ENCODE assay signal across 24 cellular contexts in genomic region chr11:46376258-46377050, GRCh38. TPM values are rescaled to one million over a fixed set of nuclear protein-coding genes. Genes with fewer than 3 reads are reported as not detected.
A peak's percentile ranks its signal among the peaks of the same experiment; 100 is the strongest.
DNase-seq lines count a peak whose midpoint lies in the region; ATAC-seq, FAIRE-seq and TF ChIP-seq lines count a peak whose summit lies in the region.
"Had no signal": no experiment of that assay in that cellular context is flagged by ENCODE, and none has a peak within 500 bp of the region (broad histone marks: within the 10 kb centered on the region; RNA-seq: fewer than 3 reads in every experiment).

No MANE protein-coding gene starts in this region.

- H3K4me1 ChIP-seq in kidney (ENCODE audit: control insufficient read depth in 1 of 2, insufficient read depth in 1 of 2, low read depth in 1 of 2, low read length in 2 of 2) (no peaks in the 10 kb centered on the region), neutrophil (ENCODE audit: control insufficient read depth in 1 of 2, insufficient read depth in 1 of 2, low read depth in 1 of 2, low read length in 1 of 2) (peaks cover 20 to 41% of the 10 kb centered on the region in 2 experiments), PC-3 (ENCODE audit: insufficient read depth, low read length) (no peaks in the 10 kb centered on the region), left ventricle myocardium inferior (peaks cover 16% of the 10 kb centered on the region)
- H3K4me1 ChIP-seq: A549 had no signal

- no peaks in the 10 kb centered on the region for H4K20me1 ChIP-seq in PC-3 (ENCODE audit: low read length)

- H3K9me3 ChIP-seq in kidney (ENCODE audit: control insufficient read depth in 1 of 2, low read length in 2 of 2), result no peaks in the 10 kb centered on the region
- H3K9me3 ChIP-seq in neutrophil, result peaks cover 6% of the 10 kb centered on the region
- H3K9me3 ChIP-seq in PC-3 (ENCODE audit: low read length), result no peaks in the 10 kb centered on the region
- no peaks in the 10 kb centered on the region for H3K9me3 ChIP-seq in left ventricle myocardium inferior (replicated peaks)
- H3K9me3 ChIP-seq: A549 had no signal

- peaks cover 9 to 14% of the 10 kb centered on the region in 2 donors for H3K36me3 ChIP-seq in kidney (ENCODE audit: control insufficient read depth in 1 of 2, insufficient read depth in 2 of 2, low read length in 2 of 2)
- peaks cover 81% of the 10 kb centered on the region for H3K36me3 ChIP-seq in neutrophil
- H3K36me3 ChIP-seq in PC-3 (ENCODE audit: low read depth, low read length), result no peaks in the 10 kb centered on the region; the same call in none of the 2 replicates
- peaks cover 67% of the 10 kb centered on the region for H3K36me3 ChIP-seq in left ventricle myocardium inferior

- no peak overlapping the region for H3K9ac ChIP-seq in kidney (ENCODE audit: low read length in 2 of 2)
- H3K9ac ChIP-seq in PC-3 (ENCODE audit: low read length), result no peak overlapping the region
- H3K9ac ChIP-seq: GM23248 had no signal

- no peak for FAIRE-seq in kidney (lab: Jason Lieb, UNC)
- FAIRE-seq: A549, GM12892, GM19239, H1 had no signal

- POLR2A ChIA-PET in RWPE1 (lab: Yijun Ruan, JAX; ENCODE audit: low non-redundant PET) (no interaction called here), PC-3 (lab: Charles Lee; ENCODE audit: unreplicated experiment) (interaction anchor here (0.6 kb wide), 1 partner anchor 103 kb away, joined by 4 read pairs; no protein-coding TSS in a partner anchor)

- TF ChIP-seq CTCF in RWPE1 (conservative IDR thresholded peaks at IDR 0.05; ENCODE audit: low read depth) (no peak), chondrocyte (IDR thresholded peaks at IDR 0.05) (no peak), kidney (IDR thresholded peaks at IDR 0.05; ENCODE audit: borderline replicate concordance, extremely low read depth, insufficient read depth) (no peak), neutrophil (IDR thresholded peaks at IDR 0.05) (no peak), PC-3 (conservative IDR thresholded peaks at IDR 0.05; ENCODE audit: low read depth, low read length) (no peak), left ventricle myocardium inferior (IDR thresholded peaks at IDR 0.05; ENCODE audit: borderline replicate concordance) (no peak)

- no TSS peak for BruUV-seq in PC-3 (replicated peaks; lab: Mats Ljungman, UMichigan)

- no peaks in the 10 kb centered on the region for H3K27me3 Mint-ChIP-seq in chondrocyte (ENCODE audit: low read depth)

- H3K27me3 ChIP-seq in neutrophil (peaks cover 9% of the 10 kb centered on the region), PC-3 (ENCODE audit: low read length) (no peaks in the 10 kb centered on the region), left ventricle myocardium inferior (ENCODE audit: low read depth) (no peaks in the 10 kb centered on the region)

- DNase-seq in RWPE1 (ENCODE audit: low spot score) (no peak), chondrocyte (ENCODE audit: low spot score) (no peak), kidney (peak; percentile 64), PC-3 (no peak), anterior cingulate cortex (lab: John Stamatoyannopoulos, UW) (no peak), NCI-H2171 (lab: John Stamatoyannopoulos, UW) (no peak), left ventricle myocardium inferior (no peak)
- DNase-seq: 8988T; ACHN; C1 segment of cervical spinal cord; Calu3; CD4-positive, alpha-beta memory T cell; COR-L47; DMS53; DMS79 treated with DMSO at 0.1 percent for 48 hours; GM23248; H7; HCEC 1CT had no signal

- peak overlapping the region; percentile 63 for H3K27ac Mint-ChIP-seq in chondrocyte (ENCODE audit: unreplicated experiment)

- no peak overlapping the region for H3K4me3 Mint-ChIP-seq in chondrocyte (ENCODE audit: unreplicated experiment)
- H3K4me3 Mint-ChIP-seq: CD4-positive, alpha-beta memory T cell had no signal

- H3K79me2 ChIP-seq in PC-3 (ENCODE audit: low read length), result no peaks in the 10 kb centered on the region

- H3K27ac ChIP-seq in RWPE1 (peak overlapping the region; percentile 35), kidney (ENCODE audit: low read depth in 2 of 2, low read length in 2 of 2) (no peak overlapping the region), neutrophil (peak overlapping the region; percentile 27), PC-3 (ENCODE audit: low read length) (no peak overlapping the region), left ventricle myocardium inferior (replicated peaks) (no peak overlapping the region)
- H3K27ac ChIP-seq: A549, GM23248 had no signal

- no peaks in the 10 kb centered on the region for H3K9me2 ChIP-seq in PC-3 (replicated peaks; ENCODE audit: low read length)

- H3K4me1 Mint-ChIP-seq in chondrocyte (ENCODE audit: low read depth), result no peaks in the 10 kb centered on the region

- no peak for ATAC-seq in PC-3
- ATAC-seq: A549 had no signal

- CTCF ChIA-PET in RWPE1 (lab: Yijun Ruan, JAX), result interaction anchor here (0.6 kb wide), 3 partner anchors 15 to 47 kb away, joined by 3 to 5 read pairs (median 3); partner anchors contain the start of gene CHRM4
- CTCF ChIA-PET in PC-3 (lab: Charles Lee), result no interaction called here

- peaks cover 15% of the 10 kb centered on the region for H3K36me3 Mint-ChIP-seq in chondrocyte (ENCODE audit: low read depth)

- no peaks in the 10 kb centered on the region for H3K9me3 Mint-ChIP-seq in chondrocyte (ENCODE audit: low read depth)

- H3K4me2 ChIP-seq in PC-3 (ENCODE audit: low read length), result no peak overlapping the region
- H3K4me2 ChIP-seq: A549 had no signal

- no peak overlapping the region for H2AFZ ChIP-seq in PC-3 (ENCODE audit: low read length)
- H2AFZ ChIP-seq: GM23248 had no signal

- H3F3A ChIP-seq in PC-3 (ENCODE audit: low read length, unreplicated experiment), result no peaks in the 10 kb centered on the region

- no peak overlapping the region for H3K4me3 ChIP-seq in kidney (ENCODE audit: low read length in 2 of 2)
- H3K4me3 ChIP-seq in neutrophil (ENCODE audit: low read depth in 1 of 2, low read length in 1 of 2), result no peak overlapping the region
- H3K4me3 ChIP-seq in PC-3 (ENCODE audit: low read length), result no peak overlapping the region
- H3K4me3 ChIP-seq in left ventricle myocardium inferior, result no peak overlapping the region
- H3K4me3 ChIP-seq: A549, GM23248 had no signal

- intact Hi-C loops in kidney (cut with DNase I), result no loop called here
- intact Hi-C loops in PC-3 (cut with micrococcal nuclease), result no loop called here
- intact Hi-C loops in left ventricle myocardium inferior (cut with micrococcal nuclease), result no loop called here

RNA-seq across cellular contexts. Expression of gene MDK, which starts 5.0 kb away (rescaled TPM):
- 49.9 to 127 TPM (median 124 TPM) in 3 replicates for total RNA-seq in chondrocyte
- 38.3 TPM for total RNA-seq in kidney
- 26.3 TPM for polyA plus RNA-seq in kidney (ENCODE audit: insufficient read depth, low read depth, low replicate concordance)
- total RNA-seq in PC-3 (2014; rRNA removed), result 184 and 232 TPM in 2 replicates
- 5.4 TPM for total RNA-seq in left ventricle myocardium inferior
- polyA plus RNA-seq: CD4-positive, alpha-beta memory T cell had no signal

RNA-seq across cellular contexts. Expression of gene CHRM4, which starts 15.1 kb away (rescaled TPM):
- 0.38 to 0.42 TPM in 2 of 3 replicates, not detected in the other for total RNA-seq in chondrocyte
- total RNA-seq in kidney, result 0.16 TPM
- not detected for polyA plus RNA-seq in kidney (ENCODE audit: insufficient read depth, low read depth, low replicate concordance)
- total RNA-seq in PC-3 (2014; rRNA removed), result not detected in 2 replicates
- total RNA-seq in left ventricle myocardium inferior, result not detected
- total RNA-seq: Calu3; CD4-positive, alpha-beta memory T cell; Daoy; GM23248 had no signal
- polyA plus RNA-seq: GM23248 had no signal

RNA-seq across cellular contexts. Expression of gene DGKZ, which starts 29.2 kb away (rescaled TPM):
- 41.9 to 47.4 TPM (median 46.8 TPM) in 3 replicates for total RNA-seq in chondrocyte
- 50.6 TPM for total RNA-seq in kidney
- polyA plus RNA-seq in kidney (ENCODE audit: insufficient read depth, low read depth, low replicate concordance), result 48.5 TPM
- 70.2 and 91.0 TPM in 2 replicates for total RNA-seq in PC-3 (2014; rRNA removed)
- 77.1 TPM for total RNA-seq in left ventricle myocardium inferior

Comparison
In these comparisons a context has a peak if more than half of its experiments do, and no peak if none do; other contexts are left out.
1. H3K27ac ChIP-seq: peak in RWPE1 (single experiment) and neutrophil (single experiment); none in kidney (0 of 2), PC-3 (single experiment) and left ventricle myocardium inferior (single experiment).